ENCODE assay signal across 8 cellular contexts in the genomic region with DNA sequence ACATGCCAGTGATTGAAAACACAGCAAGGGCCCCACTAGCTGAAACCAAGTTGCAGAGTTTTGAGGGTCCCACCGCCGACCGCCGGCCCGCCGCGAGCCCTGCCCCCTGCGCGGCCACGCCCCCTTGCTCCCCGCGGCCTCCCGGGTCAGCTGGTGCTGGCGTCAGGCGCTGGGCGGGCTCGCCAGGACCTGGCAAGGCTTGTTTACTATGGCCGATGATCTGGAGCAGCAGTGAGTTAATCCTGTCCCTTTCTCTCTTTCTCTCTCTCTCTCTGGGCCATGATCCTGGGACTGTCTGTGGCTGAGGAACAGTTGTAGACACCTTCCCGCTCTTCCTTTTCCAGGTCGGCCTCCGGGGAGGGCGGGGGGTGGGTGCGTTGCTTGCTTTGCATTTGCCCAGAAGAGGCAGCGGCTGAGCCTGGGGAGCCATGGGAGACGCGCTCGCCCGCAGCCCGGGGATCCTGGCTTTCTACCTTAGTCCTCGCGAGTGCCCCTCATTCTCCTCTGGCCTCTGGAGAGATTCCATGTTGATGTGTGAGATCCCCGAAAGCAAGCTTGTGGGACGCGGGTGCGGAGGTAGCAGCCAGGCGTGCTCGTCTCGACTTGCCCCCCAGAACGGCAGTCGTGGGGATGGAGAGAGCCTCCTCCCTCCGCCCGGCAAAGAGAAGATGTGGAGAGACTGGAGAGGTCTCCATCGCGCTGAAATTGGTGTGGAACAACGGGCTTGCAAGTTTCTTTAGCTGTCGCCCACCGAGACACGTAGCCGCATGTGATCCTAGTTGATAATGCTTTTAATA. TPM values are rescaled to one million over a fixed set of nuclear protein-coding genes. Genes with fewer than 3 reads are reported as not detected.
DNase-seq lines count a peak whose midpoint lies in the region; ATAC-seq, FAIRE-seq and TF ChIP-seq lines count a peak whose summit lies in the region.

A gene with protein sequence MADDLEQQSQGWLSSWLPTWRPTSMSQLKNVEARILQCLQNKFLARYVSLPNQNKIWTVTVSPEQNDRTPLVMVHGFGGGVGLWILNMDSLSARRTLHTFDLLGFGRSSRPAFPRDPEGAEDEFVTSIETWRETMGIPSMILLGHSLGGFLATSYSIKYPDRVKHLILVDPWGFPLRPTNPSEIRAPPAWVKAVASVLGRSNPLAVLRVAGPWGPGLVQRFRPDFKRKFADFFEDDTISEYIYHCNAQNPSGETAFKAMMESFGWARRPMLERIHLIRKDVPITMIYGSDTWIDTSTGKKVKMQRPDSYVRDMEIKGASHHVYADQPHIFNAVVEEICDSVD (plus strand): TSS at position 202 of the 797 bp plus-strand sequence. CDS start 7 bp downstream, at position 209.

- peak within 1 kb of the TSS; percentile 78 for H3K4me3 ChIP-seq in epithelial cell of esophagus (ENCODE audit: low read length)

- H3K27ac Mint-ChIP-seq in mesothelial cell of epicardium: peak within 1 kb of the TSS; percentile 95
- H3K27ac Mint-ChIP-seq in stimulated activated effector memory CD8-positive, alpha-beta T cell treated with anti-CD3 and anti-CD28 coated beads, Interleukin-12 subunit alpha, Interleukin-12 subunit beta, amount 100 ng/mL, for 72 hours: peak within 1 kb of the TSS; percentile 89

- FAIRE-seq in GM18507 (lab: Jason Lieb, UNC): no peak

- H3K36me3 Mint-ChIP-seq in mesothelial cell of epicardium: peaks cover 14% of the 10 kb centered on the region
- peaks cover 16% of the 10 kb centered on the region for H3K36me3 Mint-ChIP-seq in stimulated activated effector memory CD8-positive, alpha-beta T cell treated with anti-CD3 and anti-CD28 coated beads, Interleukin-12 subunit alpha, Interleukin-12 subunit beta, amount 100 ng/mL, for 72 hours

- H3K27me3 Mint-ChIP-seq in mesothelial cell of epicardium (ENCODE audit: low read depth): peaks cover 20% of the 10 kb centered on the region

- no peaks in the 10 kb centered on the region for H3K9me3 Mint-ChIP-seq in mesothelial cell of epicardium
- no peaks in the 10 kb centered on the region for H3K9me3 Mint-ChIP-seq in stimulated activated effector memory CD8-positive, alpha-beta T cell treated with anti-CD3 and anti-CD28 coated beads, Interleukin-12 subunit alpha, Interleukin-12 subunit beta, amount 100 ng/mL, for 72 hours

- TF ChIP-seq CTCF in epithelial cell of esophagus (IDR thresholded peaks at IDR 0.05; ENCODE audit: insufficient read depth, low read depth, low read length, missing control alignments) (no peak), mesothelial cell of epicardium (IDR thresholded peaks at IDR 0.05; ENCODE audit: unreplicated experiment) (no peak)

- H3K4me3 Mint-ChIP-seq in mesothelial cell of epicardium: peak within 1 kb of the TSS; percentile 92
- H3K4me3 Mint-ChIP-seq in stimulated activated effector memory CD8-positive, alpha-beta T cell treated with anti-CD3 and anti-CD28 coated beads, Interleukin-12 subunit alpha, Interleukin-12 subunit beta, amount 100 ng/mL, for 72 hours: peak within 1 kb of the TSS; percentile 95

- ATAC-seq in HG03045 (IDR thresholded peaks at IDR 0.05; ENCODE audit: unreplicated experiment): peak; percentile 86
- ATAC-seq in stimulated activated effector memory CD8-positive, alpha-beta T cell treated with anti-CD3 and anti-CD28 coated beads, Interleukin-12 subunit alpha, Interleukin-12 subunit beta, amount 100 ng/mL, for 72 hours: peak; percentile 93

- peaks cover 21% of the 10 kb centered on the region for H3K4me1 Mint-ChIP-seq in mesothelial cell of epicardium
- H3K4me1 Mint-ChIP-seq in stimulated activated effector memory CD8-positive, alpha-beta T cell treated with anti-CD3 and anti-CD28 coated beads, Interleukin-12 subunit alpha, Interleukin-12 subunit beta, amount 100 ng/mL, for 72 hours: peaks cover 25% of the 10 kb centered on the region

- peak; percentile 84 for DNase-seq in AG08395 (ENCODE audit: low spot score)
- DNase-seq in GM18507 (ENCODE audit: extremely low spot score, insufficient read length, low read depth): peak; percentile 58
- peak; percentile 51 for DNase-seq in NCI-H460 (ENCODE audit: extremely low read depth, low read depth)
- DNase-seq in activated T-cell treated with anti-CD3 and anti-CD28 coated beads for 4 hours: peak; percentile 22
- DNase-seq in epithelial cell of esophagus (ENCODE audit: low read depth): peak; percentile 70
- DNase-seq in mesothelial cell of epicardium (ENCODE audit: low spot score in 2 of 2, unreplicated experiment in 2 of 2): peak; percentile 43 to 65
- peak; percentile 65 to 83 for DNase-seq in stimulated activated effector memory CD8-positive, alpha-beta T cell treated with anti-CD3 and anti-CD28 coated beads, Interleukin-12 subunit alpha, Interleukin-12 subunit beta, amount 100 ng/mL, for 72 hours (ENCODE audit: low spot score in 2 of 2)

RNA-seq across cellular contexts. Expression of the gene that starts here (rescaled TPM):
- total RNA-seq in NCI-H460 (2014; rRNA removed; shearing (Covaris generic)): 39.3 and 39.7 TPM in 2 replicates
- 33.7 and 40.2 TPM in 2 replicates for polyA plus RNA-seq in NCI-H460 (2014; cell fraction: nucleus; rRNA removed)
- total RNA-seq in mesothelial cell of epicardium: 28.2 to 29.3 TPM (median 28.4 TPM) in 3 replicates

Comparison
In these comparisons a context has a peak if more than half of its experiments do, and no peak if none do; other contexts are left out.
1. Peak in every context shown above with its lines: DNase-seq, ATAC-seq and H3K4me3 ChIP-seq.
2. DNase-seq: peak in every context shown above with its lines; median percentile 84 in AG08395; 74 in stimulated activated effector memory CD8-positive, alpha-beta T cell treated with anti-CD3 and anti-CD28 coated beads, Interleukin-12 subunit alpha, Interleukin-12 subunit beta, amount 100 ng/mL, for 72 hours; 70 in epithelial cell of esophagus; 58 in GM18507; 54 in mesothelial cell of epicardium; 51 in NCI-H460; 22 in activated T-cell treated with anti-CD3 and anti-CD28 coated beads for 4 hours.